In the genomic region with DNA sequence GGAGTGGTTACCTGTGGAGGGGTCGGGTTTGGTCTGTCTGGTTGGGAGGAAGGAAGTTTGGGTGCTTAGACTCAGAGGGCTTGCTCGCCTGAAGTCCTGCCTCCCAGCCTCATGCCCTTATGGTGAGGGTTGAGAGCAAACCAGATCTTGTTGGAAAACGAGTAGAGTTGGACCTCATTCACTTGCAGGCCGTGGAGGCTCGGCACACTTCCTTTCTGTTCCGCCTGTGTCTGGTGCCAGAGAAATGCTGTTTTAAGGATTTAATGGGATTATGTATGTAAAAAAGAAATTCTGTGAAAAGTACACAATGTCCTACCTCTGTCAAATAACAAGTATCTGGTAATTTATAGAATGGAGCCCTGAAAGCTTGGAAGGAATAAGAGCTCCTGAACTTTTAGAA, we compare ENCODE assay signal across 14 cellular contexts. TPM values are rescaled to one million over a fixed set of nuclear protein-coding genes. Genes with fewer than 3 reads are reported as not detected.
DNase-seq lines count a peak whose midpoint lies in the region; ATAC-seq, FAIRE-seq and TF ChIP-seq lines count a peak whose summit lies in the region.
"Had no signal": no experiment of that assay in that cellular context is flagged by ENCODE, and none has a peak within 500 bp of the region (broad histone marks: within the 10 kb centered on the region; RNA-seq: fewer than 3 reads in every experiment).

No MANE protein-coding gene starts in this region.

- H3K9ac ChIP-seq in K562 (ENCODE audit: insufficient read depth in 1 of 2, low read depth in 2 of 2, low read length in 2 of 2), result no peak overlapping the region

- TF ChIP-seq POLR2A in K562 (conservative IDR thresholded peaks at IDR 0.05), result no peak

- peaks cover 0 to 6% of the 10 kb centered on the region in 2 experiments; a peak in 1 of 5 replicates for H3K27me3 ChIP-seq in K562 (ENCODE audit: control insufficient read depth in 2 of 2, insufficient read depth in 2 of 2, low read length in 2 of 2)
- no peaks in the 10 kb centered on the region for H3K27me3 ChIP-seq in heart right ventricle
- H3K27me3 ChIP-seq in aorta (ENCODE audit: control insufficient read depth in 1 of 2, insufficient read depth in 2 of 2, low read length in 1 of 2), result no peaks in the 10 kb centered on the region
- H3K27me3 ChIP-seq: BE2C had no signal

- POLR2A ChIA-PET in K562 (lab: Yijun Ruan, JAX), result interaction anchor here (0.7 kb wide), 1 partner anchor 116 kb away, joined by 3 read pairs; no protein-coding TSS in a partner anchor

- peaks cover 54% of the 10 kb centered on the region for H3K4me1 Mint-ChIP-seq in nephron
- no peaks in the 10 kb centered on the region for H3K4me1 Mint-ChIP-seq in natural killer cell
- H3K4me1 Mint-ChIP-seq: CD4-positive, alpha-beta memory T cell had no signal

- no peak for TF ChIP-seq RAD21 in K562 (CRISPR knock-in tag; conservative IDR thresholded peaks at IDR 0.05 in 1 of 2, IDR thresholded peaks at IDR 0.05 in 1 of 2)

- no peak for FAIRE-seq in K562 (lab: Jason Lieb, UNC)
- FAIRE-seq: HTR-8/SVneo had no signal

- H3K36me3 Mint-ChIP-seq in nephron (ENCODE audit: low read depth) (peaks cover 24% of the 10 kb centered on the region), natural killer cell (no peaks in the 10 kb centered on the region)
- H3K36me3 Mint-ChIP-seq: CD4-positive, alpha-beta memory T cell had no signal

- WGBS in K562 (ENCODE audit: insufficient coverage, low coverage, missing lambda C conversion rate), result 40% methylated on average over 6 of the region's 6 CpGs
- WGBS in heart right ventricle, 2 donors, result 48 to 50% methylated on average over 6 of the region's 6 CpGs
- 4 to 9% methylated on average over 6 of the region's 6 CpGs for WGBS in aorta, 2 donors

- H3K27ac ChIP-seq in K562 (ENCODE audit: extremely low read depth, low read depth, low read length) (no peak overlapping the region), heart right ventricle (peak overlapping the region in 9 of 10 donors; percentile 24 to 99 (median 55)), aorta (ENCODE audit: low read depth in 1 of 2, low read length in 2 of 2) (peak overlapping the region; percentile 58 to 64)

- in situ Hi-C loops in K562 (cut with MboI), result no loop called here

- CTCF ChIA-PET in K562 (lab: Yijun Ruan, JAX; ENCODE audit: low intra/inter-chr PET ratio), result no interaction called here

- ATAC-seq in K562 (no peak), heart right ventricle (peak in 1 of 8 donors; percentile 11), aorta (ENCODE audit: low FRiP score) (no peak), natural killer cell (no peak)
- ATAC-seq: GM23338 had no signal

- no peak for TF ChIP-seq EP300 in K562 (IDR thresholded peaks at IDR 0.05; ENCODE audit: low read length)

- H3K27ac Mint-ChIP-seq in nephron, result peak overlapping the region; percentile 1 to 69 (median 59)
- H3K27ac Mint-ChIP-seq in natural killer cell, result no peak overlapping the region
- H3K27ac Mint-ChIP-seq: CD4-positive, alpha-beta memory T cell; GM23338 had no signal

- H3K4me1 ChIP-seq in K562 (replicated peaks in 1 of 2; ENCODE audit: control insufficient read depth in 2 of 2, insufficient read depth in 2 of 2, low read length in 2 of 2) (peaks cover 9 to 15% of the 10 kb centered on the region in 2 experiments), heart right ventricle (peaks cover 9 to 99% (median 77%) of the 10 kb centered on the region in 9 donors), aorta (ENCODE audit: control insufficient read depth in 1 of 2, insufficient read depth in 2 of 2, low read length in 2 of 2) (peaks cover 4 to 15% of the 10 kb centered on the region in 2 donors)
- H3K4me1 ChIP-seq: BE2C had no signal

- H3K36me3 ChIP-seq in K562 (ENCODE audit: control insufficient read depth, insufficient read depth, low read length) (no peaks in the 10 kb centered on the region), heart right ventricle (peaks cover 0 to 62% (median 7%) of the 10 kb centered on the region in 9 donors), aorta (ENCODE audit: control insufficient read depth in 1 of 2, insufficient read depth in 2 of 2, low read length in 1 of 2) (no peaks in the 10 kb centered on the region)
- H3K36me3 ChIP-seq: BE2C had no signal

- H3K4me2 ChIP-seq in K562 (ENCODE audit: insufficient read depth, low read length), result no peak overlapping the region
- H3K4me2 ChIP-seq: GM23338 had no signal

- intact Hi-C loops in K562 (cut with micrococcal nuclease), result no loop called here
- intact Hi-C loops in heart right ventricle (cut with DNase I), result loop anchor here in 1 of 10 donors (10.0 kb wide), 1 partner anchor 146 kb away; no protein-coding TSS in a partner anchor
- intact Hi-C loops in aorta (cut with DNase I), result no loop called here
- intact Hi-C loops in natural killer cell (cut with micrococcal nuclease), result no loop called here

- H3K9me3 Mint-ChIP-seq in nephron (no peaks in the 10 kb centered on the region), natural killer cell (no peaks in the 10 kb centered on the region)
- H3K9me3 Mint-ChIP-seq: GM23338 had no signal

- no peak for TF ChIP-seq CTCF in K562 (IDR thresholded peaks at IDR 0.05 in 2 of 3, conservative IDR thresholded peaks at IDR 0.05 in 1 of 3; ENCODE audit: insufficient read depth in 2 of 3, low read depth in 1 of 3, low read length in 3 of 3)
- TF ChIP-seq CTCF in heart right ventricle (IDR thresholded peaks at IDR 0.05), result no peak
- TF ChIP-seq CTCF in nephron (IDR thresholded peaks at IDR 0.05; ENCODE audit: unreplicated experiment in 3 of 3), result no peak
- no peak for TF ChIP-seq CTCF in natural killer cell (IDR thresholded peaks at IDR 0.05)

- H3K9me3 ChIP-seq in K562 (replicated peaks; ENCODE audit: control insufficient read depth, insufficient read depth, low read depth, low read length) (no peaks in the 10 kb centered on the region), heart right ventricle (no peaks in the 10 kb centered on the region), aorta (ENCODE audit: control insufficient read depth, low read length) (no peaks in the 10 kb centered on the region)
- H3K9me3 ChIP-seq: BE2C had no signal

- no peaks in the 10 kb centered on the region for H3K79me2 ChIP-seq in K562 (ENCODE audit: control insufficient read depth, insufficient read depth, low read length)

- DNase-seq in K562 (ENCODE audit: extremely low read depth in 1 of 4, low spot score in 3 of 4), result no peak
- no peak for DNase-seq in heart right ventricle
- DNase-seq in aorta, result no peak
- no peak for DNase-seq in retina
- DNase-seq in NK-92 (lab: John Stamatoyannopoulos, UW; ENCODE audit: unreplicated experiment), result no peak
- no peak for DNase-seq in natural killer cell
- DNase-seq: BE2C; CD4-positive, alpha-beta memory T cell; NCI-H1436 treated with DMSO at 0.1 percent for 48 hours; NCI-H345; NCI-H526 treated with DMSO at 0.1 percent for 48 hours had no signal

- peak overlapping the region; percentile 74 for H2AFZ ChIP-seq in K562 (ENCODE audit: low read depth, low read length)
- H2AFZ ChIP-seq: GM23338 had no signal

- peaks cover 23% of the 10 kb centered on the region for H3K27me3 Mint-ChIP-seq in nephron (ENCODE audit: low read depth)
- peaks cover 28 to 48% of the 10 kb centered on the region in 2 donors for H3K27me3 Mint-ChIP-seq in natural killer cell (ENCODE audit: low read depth in 2 of 2)

- H3K4me3 ChIP-seq in K562, result no peak overlapping the region
- H3K4me3 ChIP-seq in heart right ventricle, result no peak overlapping the region
- H3K4me3 ChIP-seq in aorta (ENCODE audit: low read length in 2 of 2), result no peak overlapping the region
- H3K4me3 ChIP-seq: GM23338 had no signal

- no peaks in the 10 kb centered on the region for H4K20me1 ChIP-seq in K562 (replicated peaks; ENCODE audit: control insufficient read depth, insufficient read depth, low read length)

- BruUV-seq in K562 (replicated peaks; lab: Mats Ljungman, UMichigan), result no TSS peak

- H3K9me1 ChIP-seq in K562 (ENCODE audit: control insufficient read depth, insufficient read depth, low read length), result no peaks in the 10 kb centered on the region

- H3K4me3 Mint-ChIP-seq in nephron, result no peak overlapping the region
- H3K4me3 Mint-ChIP-seq in natural killer cell, result no peak overlapping the region
- H3K4me3 Mint-ChIP-seq: CD4-positive, alpha-beta memory T cell; GM23338 had no signal

TF ChIP-seq in K562, 482 proteins besides CTCF, POLR2A, EP300 and RAD21 (continues in another document):
- TF ChIP-seq ARID2 (IDR thresholded peaks at IDR 0.05), result no peak
- TF ChIP-seq TSC22D4 (tag; IDR thresholded peaks at IDR 0.05), result no peak

RNA-seq across cellular contexts. Expression of a gene that starts 29.6 kb away (rescaled TPM):
- total RNA-seq in K562 (2011; cell fraction: chromatin; rRNA removed; ENCODE audit: low replicate concordance), result 0.09 TPM in 1 of 2 replicates, not detected in the other
- total RNA-seq in K562 (2011; cell fraction: nucleolus; rRNA removed), result 0.13 and 0.17 TPM in 2 replicates
- not detected in 2 replicates for total RNA-seq in K562 (2011; cell fraction: nucleoplasm; rRNA removed)
- total RNA-seq in K562 (2014; rRNA removed), result 0.16 and 0.18 TPM in 2 replicates
- total RNA-seq in K562 (2014; rRNA removed; fragmentation: Illumina TruSeq; extraction: Trizol), result not detected in 2 replicates
- total RNA-seq in K562 (2015; rRNA removed; fragmentation: Illumina TruSeq; extraction: Trizol), result not detected in 2 replicates
- 0.24 and 0.29 TPM in 2 replicates for total RNA-seq in K562 (2021)
- polyA plus RNA-seq in K562 (2011; rRNA removed), result 0.12 TPM in 1 of 2 replicates, not detected in the other
- 0.06 and 0.09 TPM in 2 replicates for polyA plus RNA-seq in K562 (2011; cell fraction: cytosol; rRNA removed)
- 0.07 and 0.20 TPM in 2 replicates for polyA plus RNA-seq in K562 (2011; cell fraction: nucleus; rRNA removed)
- 0.05 and 0.10 TPM in 2 replicates for polyA plus RNA-seq in K562 (2012)
- 0.06 TPM in 1 of 2 replicates, not detected in the other for polyA plus RNA-seq in K562 (2014; fragmentation: Illumina TruSeq; extraction: Trizol)
- under 1 TPM in 1 of 2 experiments, not detected in 1; 0.01 TPM for polyA plus RNA-seq in K562 (2014; fragmentation: Nextera tagmentation; extraction: Ambion mirVana)
- 0.13 TPM in 1 of 2 replicates, not detected in the other for polyA plus RNA-seq in K562 (2014; rRNA removed)
- 0.15 TPM in 1 of 2 replicates, not detected in the other for polyA minus RNA-seq in K562 (2011; rRNA and poly(A)+ RNA removed)
- 0.64 TPM in 1 of 2 replicates, not detected in the other for polyA minus RNA-seq in K562 (2011; cell fraction: cytosol; rRNA and poly(A)+ RNA removed)
- polyA minus RNA-seq in K562 (2011; cell fraction: nucleus; rRNA and poly(A)+ RNA removed), result 0.13 and 0.22 TPM in 2 replicates
- 10 to 100 TPM; 54.6 to 99.5 (median 73.4) TPM for total RNA-seq in heart right ventricle
- polyA plus RNA-seq in heart right ventricle, result 10 to 100 TPM; 36.7 to 46.5 TPM
- total RNA-seq in aorta, result 10 to 100 TPM; 28.7 to 41.5 TPM
- 10 to 100 TPM; 16.0 to 32.8 TPM for polyA plus RNA-seq in aorta
- total RNA-seq in natural killer cell, result 1 to 10 TPM in 2 of 3 donors, under 1 TPM in 1; 0.54 to 1.1 (median 1.0) TPM
- total RNA-seq: CD4-positive, alpha-beta memory T cell; GM23338 had no signal
- polyA plus RNA-seq: CD4-positive, alpha-beta memory T cell had no signal

Comparison
In these comparisons a context has a peak if more than half of its experiments do, and no peak if none do; other contexts are left out.
1. H3K27ac Mint-ChIP-seq: peak in nephron (3 of 3); none in natural killer cell (0 of 2).
2. RNA of a gene that starts 29.6 kb away (total RNA-seq): 54.6 to 99.5 TPM in heart right ventricle and 28.7 to 41.5 TPM in aorta; 0.54 to 1.1 TPM in natural killer cell and 0.09 to 0.29 TPM in K562; every median in the first group is over 10 times any median in the second.